Comparison of ENCODE assay signal across 15 cellular contexts in the genomic region with DNA sequence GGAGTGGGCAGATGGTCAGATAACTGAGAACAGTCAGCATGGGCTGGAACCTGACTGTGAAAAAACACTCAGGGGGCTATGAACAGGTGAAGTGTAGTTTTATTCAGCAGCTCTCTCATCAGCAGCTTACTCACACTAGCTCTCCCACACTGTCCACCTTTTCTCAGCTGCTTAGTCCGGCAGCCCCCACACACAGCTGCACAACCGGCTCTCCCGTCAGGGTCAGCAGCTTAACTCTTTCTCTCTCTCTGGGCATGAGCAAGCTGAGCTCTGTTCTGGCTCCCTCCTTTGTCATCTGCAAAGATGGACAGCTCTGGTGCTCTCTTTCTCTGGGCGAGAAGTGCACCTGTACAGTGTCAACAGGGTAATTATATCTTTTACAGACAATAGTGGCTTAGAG.
"Had no signal": no experiment of that assay in that cellular context is flagged by ENCODE, and none has a peak within 500 bp of the region (broad histone marks: within the 10 kb centered on the region; RNA-seq: fewer than 3 reads in every experiment).

No MANE protein-coding gene starts in this region.

- H3K27ac ChIP-seq: brain microvascular endothelial cell, epithelial cell of prostate had no signal

- DNase-seq: activated CD4-positive, alpha-beta T cell treated with anti-CD3 and anti-CD28 coated beads, Interleukin-2, amount 10 ng/mL, durations not matched to agents 7 days and 5 days; activated CD4-positive, CD25-positive, alpha-beta regulatory T cell; activated gamma-delta T cell; activated T-cell treated with anti-CD3 and anti-CD28 coated beads, Interleukin-2, amount 50 U/mL, for 4 hours; brain microvascular endothelial cell; effector memory CD8-positive, alpha-beta T cell; hippocampal formation; naive thymus-derived CD4-positive, alpha-beta T cell; nucleus accumbens; right cardiac atrium; substantia nigra; transverse colon had no signal

- H3K27me3 ChIP-seq: brain microvascular endothelial cell, transverse colon had no signal

- ATAC-seq: activated T-cell treated with anti-CD3 and anti-CD28 coated beads, Interleukin-2, amount 50 U/mL, for 4 hours; effector memory CD8-positive, alpha-beta T cell; naive thymus-derived CD4-positive, alpha-beta T cell; stimulated activated effector memory CD8-positive, alpha-beta T cell treated with anti-CD3 and anti-CD28 coated beads, Interleukin-12 subunit alpha, Interleukin-12 subunit beta, amount 100 ng/mL, for 72 hours had no signal

- H3K9me3 ChIP-seq: transverse colon had no signal

- H3K4me3 ChIP-seq: lung, transverse colon had no signal
